In genomic region chr3:15521573-15521965, GRCh38 we compare ENCODE assay signal across 10 cellular contexts. TPM values are rescaled to one million over a fixed set of nuclear protein-coding genes. Genes with fewer than 3 reads are reported as not detected.
DNase-seq lines count a peak whose midpoint lies in the region; ATAC-seq, FAIRE-seq and TF ChIP-seq lines count a peak whose summit lies in the region.
"Had no signal": no experiment of that assay in that cellular context is flagged by ENCODE, and none has a peak within 500 bp of the region (broad histone marks: within the 10 kb centered on the region; RNA-seq: fewer than 3 reads in every experiment).

Gene COLQ, minus strand, starts transcription at chr3:15521706. Its CDS starts 81 bp downstream, at chr3:15521625.

- DNase-seq in GM23338 (ENCODE audit: low spot score) (peak; percentile 44), K562 (ENCODE audit: extremely low read depth in 1 of 4, low spot score in 3 of 4) (peak in 1 of 4 experiments; percentile 19), PC-9 (no peak), C1 segment of cervical spinal cord (lab: John Stamatoyannopoulos, UW) (no peak), BE2C (no peak)
- DNase-seq: NCI-H1930; stimulated activated CD8-positive, alpha-beta memory T cell treated with anti-CD3 and anti-CD28 coated beads, Interleukin-4, amount 100 ng/mL, for 48 hours had no signal

- H3K9me2 ChIP-seq in GM23338 (ENCODE audit: insufficient read depth) (no peaks in the 10 kb centered on the region; the same call in 1 of the 2 replicates), PC-9 (ENCODE audit: insufficient read depth) (no peaks in the 10 kb centered on the region)

- no peak within 1 kb of the TSS for H3K27ac Mint-ChIP-seq in GM23338

- peak within 1 kb of the TSS; percentile 53 for H3K4me3 Mint-ChIP-seq in GM23338

- TF ChIP-seq RAD21 in K562 (CRISPR knock-in tag; conservative IDR thresholded peaks at IDR 0.05 in 1 of 2, IDR thresholded peaks at IDR 0.05 in 1 of 2) = no peak

- H3K27ac ChIP-seq in BLaER1 (peak within 1 kb of the TSS; percentile 40), GM23338 (ENCODE audit: low read depth) (no peak within 1 kb of the TSS), K562 (ENCODE audit: extremely low read depth, low read depth, low read length) (no peak within 1 kb of the TSS), PC-9 (no peak within 1 kb of the TSS)

- no peaks in the 10 kb centered on the region for H3F3A ChIP-seq in GM23338 (replicated peaks; ENCODE audit: low read depth)
- no peaks in the 10 kb centered on the region for H3F3A ChIP-seq in PC-9 (ENCODE audit: insufficient read depth, low read depth)

- CTCF ChIA-PET in K562 (lab: Yijun Ruan, JAX; ENCODE audit: low intra/inter-chr PET ratio) = no interaction called here
- CTCF ChIA-PET in PC-9 (lab: Charles Lee) = no interaction called here

- peak within 1 kb of the TSS; percentile 94 for H2AFZ ChIP-seq in GM23338
- H2AFZ ChIP-seq in K562 (ENCODE audit: low read depth, low read length) = peak within 1 kb of the TSS; percentile 39; the same call in 1 of the 2 replicates
- H2AFZ ChIP-seq in PC-9 = no peak within 1 kb of the TSS

- no peak for TF ChIP-seq POLR2A in K562 (conservative IDR thresholded peaks at IDR 0.05)

- H3K4me3 ChIP-seq in BLaER1 (no peak within 1 kb of the TSS), GM23338 (peak within 1 kb of the TSS; percentile 16; the same call in 1 of the 2 replicates), K562 (no peak within 1 kb of the TSS), mononuclear cell (ENCODE audit: low read length) (peak within 1 kb of the TSS; percentile 34), PC-9 (no peak within 1 kb of the TSS), BE2C (ENCODE audit: low read depth, low read length) (no peak within 1 kb of the TSS)

- H3K4me1 ChIP-seq in BLaER1 = peaks cover 24% of the 10 kb centered on the region
- peaks cover 10% of the 10 kb centered on the region for H3K4me1 ChIP-seq in GM23338 (ENCODE audit: insufficient read depth)
- H3K4me1 ChIP-seq in K562 (replicated peaks in 1 of 2; ENCODE audit: control insufficient read depth in 2 of 2, insufficient read depth in 2 of 2, low read length in 2 of 2) = no peaks in the 10 kb centered on the region
- peaks cover 44% of the 10 kb centered on the region for H3K4me1 ChIP-seq in mononuclear cell (ENCODE audit: insufficient read depth, low read length)
- no peaks in the 10 kb centered on the region for H3K4me1 ChIP-seq in PC-9 (replicated peaks; ENCODE audit: insufficient read depth)
- no peaks in the 10 kb centered on the region; the same call in 1 of the 2 replicates for H3K4me1 ChIP-seq in BE2C

- H3K36me3 ChIP-seq in BLaER1 (no peaks in the 10 kb centered on the region), GM23338 (ENCODE audit: insufficient read depth) (no peaks in the 10 kb centered on the region), K562 (ENCODE audit: control insufficient read depth, insufficient read depth, low read length) (no peaks in the 10 kb centered on the region), PC-9 (ENCODE audit: low read depth) (no peaks in the 10 kb centered on the region), BE2C (no peaks in the 10 kb centered on the region)

- H3K9me3 Mint-ChIP-seq in GM23338 = no peaks in the 10 kb centered on the region

- TF ChIP-seq CTCF in GM23338 (conservative IDR thresholded peaks at IDR 0.05; ENCODE audit: low read depth in 2 of 2) (no peak), K562 (IDR thresholded peaks at IDR 0.05 in 2 of 3, conservative IDR thresholded peaks at IDR 0.05 in 1 of 3; ENCODE audit: insufficient read depth in 2 of 3, low read depth in 1 of 3, low read length in 3 of 3) (no peak), PC-9 (conservative IDR thresholded peaks at IDR 0.05) (no peak), BE2C (IDR thresholded peaks at IDR 0.05; ENCODE audit: low read depth, low read length) (no peak)

- peaks cover 7% of the 10 kb centered on the region; the same call in 1 of the 2 replicates for H3K9me3 ChIP-seq in BLaER1
- H3K9me3 ChIP-seq in K562 (replicated peaks; ENCODE audit: control insufficient read depth, insufficient read depth, low read depth, low read length) = no peaks in the 10 kb centered on the region
- H3K9me3 ChIP-seq in mononuclear cell (ENCODE audit: low read depth, low read length) = no peaks in the 10 kb centered on the region
- H3K9me3 ChIP-seq in PC-9 (ENCODE audit: insufficient read depth, low read depth) = no peaks in the 10 kb centered on the region
- no peaks in the 10 kb centered on the region for H3K9me3 ChIP-seq in BE2C

- BruUV-seq in K562 (replicated peaks; lab: Mats Ljungman, UMichigan) (no TSS peak), PC-9 (replicated peaks; lab: Mats Ljungman, UMichigan) (no TSS peak)

- POLR2A ChIA-PET in K562 (lab: Yijun Ruan, JAX) = interaction anchor here (0.5 kb wide), 1 partner anchor 942 kb away, joined by 3 read pairs; no protein-coding TSS in a partner anchor
- POLR2A ChIA-PET in PC-9 (lab: Charles Lee; ENCODE audit: unreplicated experiment) = no interaction called here

- 2% methylated on average over 6 of the region's 6 CpGs for WGBS in K562 (ENCODE audit: insufficient coverage, low coverage, missing lambda C conversion rate)

- in situ Hi-C loops in K562 (cut with MboI) = no loop called here

- no peak for TF ChIP-seq EP300 in K562 (IDR thresholded peaks at IDR 0.05; ENCODE audit: low read length)

- no peaks in the 10 kb centered on the region for H3K79me2 ChIP-seq in GM23338 (replicated peaks; ENCODE audit: insufficient read depth)
- H3K79me2 ChIP-seq in K562 (ENCODE audit: control insufficient read depth, insufficient read depth, low read length) = no peaks in the 10 kb centered on the region
- H3K79me2 ChIP-seq in PC-9 (ENCODE audit: low read depth) = no peaks in the 10 kb centered on the region

- no peak for FAIRE-seq in K562 (lab: Jason Lieb, UNC)

- intact Hi-C loops in K562 (cut with micrococcal nuclease) (no loop called here), PC-9 (cut with micrococcal nuclease; ENCODE audit: unreplicated experiment) (no loop called here)

- H3K9me1 ChIP-seq in K562 (ENCODE audit: control insufficient read depth, insufficient read depth, low read length) = no peaks in the 10 kb centered on the region

- peak within 1 kb of the TSS; percentile 70 for H3K4me2 ChIP-seq in BLaER1
- peak within 1 kb of the TSS; percentile 69 for H3K4me2 ChIP-seq in GM23338
- H3K4me2 ChIP-seq in K562 (ENCODE audit: insufficient read depth, low read length) = no peak within 1 kb of the TSS
- H3K4me2 ChIP-seq in PC-9 = no peak within 1 kb of the TSS

- H3K27me3 ChIP-seq in BLaER1 (no peaks in the 10 kb centered on the region), GM23338 (ENCODE audit: insufficient read depth) (peaks cover 21% of the 10 kb centered on the region), K562 (ENCODE audit: control insufficient read depth in 2 of 2, insufficient read depth in 2 of 2, low read length in 2 of 2) (peaks cover 22 to 36% of the 10 kb centered on the region in 2 experiments; a peak in 4 of 5 replicates), mononuclear cell (ENCODE audit: insufficient read depth, low read length) (no peaks in the 10 kb centered on the region), PC-9 (ENCODE audit: insufficient read depth, low read depth) (no peaks in the 10 kb centered on the region), BE2C (no peaks in the 10 kb centered on the region)

- H4K20me1 ChIP-seq in BLaER1 (no peaks in the 10 kb centered on the region), GM23338 (replicated peaks; ENCODE audit: insufficient read depth) (no peaks in the 10 kb centered on the region), K562 (replicated peaks; ENCODE audit: control insufficient read depth, insufficient read depth, low read length) (peaks cover 8% of the 10 kb centered on the region; the same call in 1 of the 2 replicates), PC-9 (ENCODE audit: insufficient read depth) (no peaks in the 10 kb centered on the region)

- peaks cover 27% of the 10 kb centered on the region for H3K27me3 Mint-ChIP-seq in GM23338 (ENCODE audit: insufficient read depth, low read depth, poor library complexity)

- H3K36me3 Mint-ChIP-seq in GM23338 (ENCODE audit: low read depth) = no peaks in the 10 kb centered on the region

- H3K4me1 Mint-ChIP-seq in GM23338 = peaks cover 26% of the 10 kb centered on the region

- peak; percentile 30 for ATAC-seq in GM23338
- peak; percentile 44; the same call in 2 of the 3 replicates for ATAC-seq in K562
- ATAC-seq in GM21423 (IDR thresholded peaks at IDR 0.05; ENCODE audit: unreplicated experiment) = no peak

- H3K9ac ChIP-seq in BLaER1 = no peak within 1 kb of the TSS
- H3K9ac ChIP-seq in K562 (ENCODE audit: insufficient read depth in 1 of 2, low read depth in 2 of 2, low read length in 2 of 2) = 0 out of 4 replicates have a peak within 1 kb of the TSS, but pooled peaks of 1 of the 2 experiments have one; percentile 40

TF ChIP-seq in K562, 482 proteins besides CTCF, POLR2A, EP300 and RAD21 (continues in another document):
- 0 out of 4 replicates have a peak, but pooled peaks of 1 of the 2 experiments have one; percentile 25 for TF ChIP-seq HDAC1 (IDR thresholded peaks at IDR 0.05)
- no peak for TF ChIP-seq YBX1 (IDR thresholded peaks at IDR 0.05)

RNA-seq across cellular contexts. Expression of gene COLQ, which starts in this region (rescaled TPM):
- total RNA-seq in GM23338 (2014; rRNA removed; shearing (Covaris generic)) = 0.66 and 2.0 TPM in 2 replicates
- polyA plus RNA-seq in GM23338 (2016; fragmentation: Nextera tagmentation; extraction: Ambion mirVana) = 0.71 and 0.78 TPM in 2 replicates
- 0.16 and 0.23 TPM in 2 replicates for total RNA-seq in K562 (2011; cell fraction: chromatin; rRNA removed; ENCODE audit: low replicate concordance)
- 0.33 TPM in 1 of 2 replicates, not detected in the other for total RNA-seq in K562 (2011; cell fraction: nucleolus; rRNA removed)
- 0.73 TPM in 1 of 2 replicates, not detected in the other for total RNA-seq in K562 (2011; cell fraction: nucleoplasm; rRNA removed)
- total RNA-seq in K562 (2014; rRNA removed) = 0.04 TPM in 1 of 2 replicates, not detected in the other
- total RNA-seq in K562 (2014; rRNA removed; fragmentation: Illumina TruSeq; extraction: Trizol) = 0.04 TPM in 1 of 2 replicates, not detected in the other
- 0.15 and 0.36 TPM in 2 replicates for total RNA-seq in K562 (2015; rRNA removed; fragmentation: Illumina TruSeq; extraction: Trizol)
- 0.27 TPM in 1 of 2 replicates, not detected in the other for total RNA-seq in K562 (2021)
- 0.24 TPM in 1 of 2 replicates, not detected in the other for polyA plus RNA-seq in K562 (2011; rRNA removed)
- 0.10 and 0.16 TPM in 2 replicates for polyA plus RNA-seq in K562 (2011; cell fraction: cytosol; rRNA removed)
- 0.81 and 1.1 TPM in 2 replicates for polyA plus RNA-seq in K562 (2011; cell fraction: nucleus; rRNA removed)
- polyA plus RNA-seq in K562 (2012) = 0.04 and 0.14 TPM in 2 replicates
- polyA plus RNA-seq in K562 (2014; fragmentation: Illumina TruSeq; extraction: Trizol) = 0.19 and 0.27 TPM in 2 replicates
- not detected for polyA plus RNA-seq in K562 (2014; fragmentation: Nextera tagmentation; extraction: Ambion mirVana)
- 0.05 and 0.25 TPM in 2 replicates for polyA plus RNA-seq in K562 (2014; rRNA removed)
- polyA minus RNA-seq in K562 (2011; rRNA and poly(A)+ RNA removed) = not detected in 2 replicates
- not detected in 2 replicates for polyA minus RNA-seq in K562 (2011; cell fraction: cytosol; rRNA and poly(A)+ RNA removed)
- not detected in 2 replicates for polyA minus RNA-seq in K562 (2011; cell fraction: nucleus; rRNA and poly(A)+ RNA removed)
- 1.9 TPM for total RNA-seq in mononuclear cell
- 0.79 TPM in 1 of 2 replicates, not detected in the other for total RNA-seq in PC-9 (2021)
- 1.9 TPM for polyA plus RNA-seq in BE2C (2012; ENCODE audit: insufficient read depth, insufficient read length, low read depth)

Comparison
In these comparisons a context has a peak if more than half of its experiments do, and no peak if none do; other contexts are left out.
1. H3K4me2 ChIP-seq: peak in BLaER1 (single experiment) and GM23338 (single experiment); none in K562 (single experiment) and PC-9 (single experiment).
2. H3K4me3 ChIP-seq: peak in GM23338 (single experiment) and mononuclear cell (single experiment); none in BLaER1 (single experiment), K562 (single experiment), PC-9 (single experiment) and BE2C (single experiment).